Comparison of ENCODE assay signal across 8 cellular contexts in genomic region chr1:28507646-28508434, GRCh38. TPM values are rescaled to one million over a fixed set of nuclear protein-coding genes. Genes with fewer than 3 reads are reported as not detected.
DNase-seq lines count a peak whose midpoint lies in the region; ATAC-seq and TF ChIP-seq lines count a peak whose summit lies in the region.

No MANE protein-coding gene starts in this region.

- H3K9me3 ChIP-seq in SK-N-MC (ENCODE audit: low read depth, low read length) (no peaks in the 10 kb centered on the region), esophagus muscularis mucosa (no peaks in the 10 kb centered on the region)

- intact Hi-C loops in esophagus muscularis mucosa (cut with DNase I), result loop anchor here (5.0 kb wide), 1 partner anchor 229 kb away; the partner anchor contains the start of gene YTHDF2

- 44% methylated on average over 10 of the region's 10 CpGs for WGBS in esophagus muscularis mucosa

- peak overlapping the region; percentile 89 for H3K4me3 ChIP-seq in SK-N-MC
- H3K4me3 ChIP-seq in esophagus muscularis mucosa, result peak overlapping the region; percentile 64 to 73 (median 68)
- H3K4me3 ChIP-seq in skeletal muscle cell (ENCODE audit: low read depth, low read length), result peak overlapping the region; percentile 80

- peaks cover 68% of the 10 kb centered on the region for H3K36me3 ChIP-seq in SK-N-MC (ENCODE audit: insufficient read depth, low read length)
- H3K36me3 ChIP-seq in esophagus muscularis mucosa, result peaks cover 34 to 53% (median 50%) of the 10 kb centered on the region in 4 donors

- no peak for TF ChIP-seq CTCF in esophagus muscularis mucosa (IDR thresholded peaks at IDR 0.05)

- TF ChIP-seq EP300 in esophagus muscularis mucosa (IDR thresholded peaks at IDR 0.05), result no peak

- no peaks in the 10 kb centered on the region for H3K27me3 ChIP-seq in esophagus muscularis mucosa

- ATAC-seq in left lobe of liver, result no peak

- peak; percentile 3 for TF ChIP-seq POLR2A in GM18526 (IDR thresholded peaks at IDR 0.05; ENCODE audit: extremely low read depth, insufficient read length)
- TF ChIP-seq POLR2A in esophagus muscularis mucosa (IDR thresholded peaks at IDR 0.05; ENCODE audit: low read depth), result no peak

- no peak for DNase-seq in SK-N-MC (ENCODE audit: low read depth, low spot score)
- no peak for DNase-seq in esophagus muscularis mucosa (ENCODE audit: extremely low spot score)
- DNase-seq in skeletal muscle cell (ENCODE audit: low read depth), result no peak
- no peak for DNase-seq in NCI-H2081 treated with DMSO at 0.1 percent for 48 hours (lab: John Stamatoyannopoulos, UW)
- DNase-seq in left lobe of liver (ENCODE audit: low spot score), result no peak
- DNase-seq in anterior cingulate cortex (lab: John Stamatoyannopoulos, UW), result no peak
- DNase-seq in superior temporal gyrus (ENCODE audit: extremely low spot score), result no peak

- peaks cover 32 to 71% (median 56%) of the 10 kb centered on the region in 4 donors for H3K4me1 ChIP-seq in esophagus muscularis mucosa

- H3K9ac ChIP-seq in SK-N-MC (ENCODE audit: insufficient read length), result peak overlapping the region; percentile 100

- H3K27ac ChIP-seq in SK-N-MC (peak overlapping the region; percentile 100), esophagus muscularis mucosa (replicated peaks in 1 of 4) (peak overlapping the region; percentile 84 to 91 (median 88))

RNA-seq across cellular contexts. Expression of gene RCC1, which starts 2.0 kb away (rescaled TPM):
- total RNA-seq in esophagus muscularis mucosa (10 to 100 TPM in 2 of 4 donors, 1 to 10 TPM in 2; 8.3 to 17.1 (median 11.3) TPM), left lobe of liver (19.3 TPM)

RNA-seq across cellular contexts. Expression of gene TRNAU1AP, which starts 45.0 kb away (rescaled TPM):
- total RNA-seq in esophagus muscularis mucosa (10 to 100 TPM; 19.4 to 34.1 (median 23.2) TPM), left lobe of liver (8.3 TPM)
